In genomic region chr16:11585460-11586374, GRCh38 we compare ENCODE assay signal across 8 cellular contexts. TPM values are rescaled to one million over a fixed set of nuclear protein-coding genes. Genes with fewer than 3 reads are reported as not detected.
A peak's percentile ranks its signal among the peaks of the same experiment; 100 is the strongest.
DNase-seq lines count a peak whose midpoint lies in the region; ATAC-seq and TF ChIP-seq lines count a peak whose summit lies in the region.

No MANE protein-coding gene starts in this region.

- no peaks in the 10 kb centered on the region for H3K36me3 ChIP-seq in CD8-positive, alpha-beta memory T cell (ENCODE audit: insufficient read depth, low read length)
- no peaks in the 10 kb centered on the region for H3K36me3 ChIP-seq in esophagus muscularis mucosa

- H3K4me3 Mint-ChIP-seq in CD8-positive, alpha-beta memory T cell, result peak overlapping the region; percentile 94 to 99 (median 97)
- H3K4me3 Mint-ChIP-seq in activated B cell treated with CpG ODN at 0.5 μM for 24 hours (peak overlapping the region; percentile 87), neural crest cell (peak overlapping the region; percentile 92)

- H3K27ac Mint-ChIP-seq in CD8-positive, alpha-beta memory T cell, result peak overlapping the region; percentile 87 to 99 (median 96)
- H3K27ac Mint-ChIP-seq in activated B cell treated with CpG ODN at 0.5 μM for 24 hours (peak overlapping the region; percentile 94), neural crest cell (ENCODE audit: unreplicated experiment) (peak overlapping the region; percentile 14)

- CTCF ChIA-PET in CD8-positive, alpha-beta memory T cell (lab: Charles Lee), result interaction anchor here (0.9 to 1.4 kb wide), 8 partner anchors 22 to 622 kb away, joined by 3 to 6 read pairs (median 4); no protein-coding TSS in a partner anchor
- CTCF ChIA-PET in activated B cell treated with CpG ODN at 0.5 μM for 24 hours (lab: Charles Lee), result interaction anchor here (0.9 to 1.4 kb wide), 2 partner anchors 54 to 56 kb away, joined by 4 read pairs; no protein-coding TSS in a partner anchor

- WGBS in esophagus muscularis mucosa, result 16% methylated on average over 13 of the region's 28 CpGs

- no peaks in the 10 kb centered on the region for H3K27me3 ChIP-seq in CD8-positive, alpha-beta memory T cell (ENCODE audit: insufficient read depth, low read length, poor library complexity, severe bottlenecking)
- no peaks in the 10 kb centered on the region for H3K27me3 ChIP-seq in esophagus muscularis mucosa

- H3K9me3 Mint-ChIP-seq in CD8-positive, alpha-beta memory T cell, result peaks cover 0 to 1% (median 0%) of the 10 kb centered on the region in 5 donors
- H3K9me3 Mint-ChIP-seq in activated B cell treated with CpG ODN at 0.5 μM for 24 hours, result no peaks in the 10 kb centered on the region
- no peaks in the 10 kb centered on the region for H3K9me3 Mint-ChIP-seq in neural crest cell

- POLR2A ChIA-PET in CD8-positive, alpha-beta memory T cell (lab: Charles Lee), result interaction anchor here (1.4 to 2.2 kb wide), 3 partner anchors 26 to 36 kb away, joined by 4 to 14 read pairs (median 12); no protein-coding TSS in a partner anchor
- POLR2A ChIA-PET in activated B cell treated with CpG ODN at 0.5 μM for 24 hours (lab: Charles Lee), result interaction anchor here (0.5 to 3.2 kb wide), 17 partner anchors 9 to 1199 kb away, joined by 3 to 40 read pairs (median 5); partner anchors contain the start of gene SNN

- DNase-seq in CD8-positive, alpha-beta memory T cell, result peak in 3 of 5 donors; percentile 27 to 57 (median 47)
- DNase-seq in activated B cell treated with CpG ODN at 0.5 μM for 24 hours (peak; percentile 57), esophagus muscularis mucosa (ENCODE audit: extremely low spot score) (no peak), neural crest cell (ENCODE audit: low read depth, low spot score) (no peak), NCI-H1436 (lab: John Stamatoyannopoulos, UW) (no peak), NCI-H1105 treated with DMSO at 0.1 percent for 48 hours (lab: John Stamatoyannopoulos, UW) (no peak)

- H3K4me1 ChIP-seq in CD8-positive, alpha-beta memory T cell (ENCODE audit: insufficient read depth, low read length), result peaks cover 50% of the 10 kb centered on the region
- peaks cover 16 to 47% (median 42%) of the 10 kb centered on the region in 4 donors for H3K4me1 ChIP-seq in esophagus muscularis mucosa

- H3K9me3 ChIP-seq in CD8-positive, alpha-beta memory T cell (ENCODE audit: low read length), result no peaks in the 10 kb centered on the region
- H3K9me3 ChIP-seq in esophagus muscularis mucosa, result no peaks in the 10 kb centered on the region

- intact Hi-C loops in activated B cell treated with CpG ODN at 0.5 μM for 24 hours (cut with micrococcal nuclease) (loop anchor here (1.0 to 10.0 kb wide), 11 partner anchors 8 to 711 kb away; partner anchors contain the start of gene CIITA), esophagus muscularis mucosa (cut with DNase I) (no loop called here)

- H3K36me3 Mint-ChIP-seq in CD8-positive, alpha-beta memory T cell, result peaks cover 0 to 49% (median 4%) of the 10 kb centered on the region in 3 donors
- H3K36me3 Mint-ChIP-seq in activated B cell treated with CpG ODN at 0.5 μM for 24 hours (ENCODE audit: low read depth) (peaks cover 19% of the 10 kb centered on the region), neural crest cell (ENCODE audit: low read depth) (no peaks in the 10 kb centered on the region)

- H3K27ac ChIP-seq in CD8-positive, alpha-beta memory T cell (ENCODE audit: low read depth, low read length), result peak overlapping the region; percentile 73
- peak overlapping the region; percentile 89 to 93 (median 90) for H3K27ac ChIP-seq in esophagus muscularis mucosa (replicated peaks in 1 of 4)

- ATAC-seq in HG02610 (IDR thresholded peaks at IDR 0.05; ENCODE audit: unreplicated experiment) (peak; percentile 7), activated B cell treated with CpG ODN at 0.5 μM for 24 hours (ENCODE audit: low read depth) (peak; percentile 10), GM19467 (IDR thresholded peaks at IDR 0.05; ENCODE audit: unreplicated experiment) (no peak)

- TF ChIP-seq CTCF in activated B cell treated with CpG ODN at 0.5 μM for 24 hours (IDR thresholded peaks at IDR 0.05) (no peak), esophagus muscularis mucosa (IDR thresholded peaks at IDR 0.05) (no peak), neural crest cell (conservative IDR thresholded peaks at IDR 0.05) (no peak)

- TF ChIP-seq EP300 in esophagus muscularis mucosa (IDR thresholded peaks at IDR 0.05), result no peak

- H3K4me1 Mint-ChIP-seq in CD8-positive, alpha-beta memory T cell, result peaks cover 53 to 65% (median 58%) of the 10 kb centered on the region in 3 donors
- peaks cover 60% of the 10 kb centered on the region for H3K4me1 Mint-ChIP-seq in activated B cell treated with CpG ODN at 0.5 μM for 24 hours
- peaks cover 45% of the 10 kb centered on the region for H3K4me1 Mint-ChIP-seq in neural crest cell

- peak overlapping the region; percentile 96 for H3K4me3 ChIP-seq in CD8-positive, alpha-beta memory T cell (ENCODE audit: low read length)
- H3K4me3 ChIP-seq in esophagus muscularis mucosa, result peak overlapping the region; percentile 77 to 97 (median 84)

- TF ChIP-seq POLR2A in esophagus muscularis mucosa (IDR thresholded peaks at IDR 0.05; ENCODE audit: low read depth), result no peak

- H3K27me3 Mint-ChIP-seq in CD8-positive, alpha-beta memory T cell, result peaks cover 0 to 2% of the 10 kb centered on the region in 2 donors
- H3K27me3 Mint-ChIP-seq in activated B cell treated with CpG ODN at 0.5 μM for 24 hours (no peaks in the 10 kb centered on the region), neural crest cell (ENCODE audit: low read depth) (peaks cover 6% of the 10 kb centered on the region)

RNA-seq across cellular contexts. Expression of gene LITAF, which starts 1.0 kb away (rescaled TPM):
- total RNA-seq in CD8-positive, alpha-beta memory T cell, result 100 to 1,000 TPM; 199 to 201 TPM
- polyA plus RNA-seq in CD8-positive, alpha-beta memory T cell, result 629 TPM
- 124 and 126 TPM in 2 replicates for total RNA-seq in activated B cell treated with CpG ODN at 0.5 μM for 24 hours
- total RNA-seq in esophagus muscularis mucosa, result 10 to 100 TPM; 28.7 to 88.3 (median 36.8) TPM
- 62.9 and 69.7 TPM in 2 replicates for total RNA-seq in neural crest cell

Comparison
In these comparisons a context has a peak if more than half of its experiments do, and no peak if none do; other contexts are left out.
1. DNase-seq: peak in CD8-positive, alpha-beta memory T cell (3 of 5) and activated B cell treated with CpG ODN at 0.5 μM for 24 hours (single experiment); none in esophagus muscularis mucosa (single experiment), neural crest cell (single experiment), NCI-H1436 (single experiment) and NCI-H1105 treated with DMSO at 0.1 percent for 48 hours (single experiment).
2. H3K27ac Mint-ChIP-seq: peak in every context shown above with its lines; median percentile 96 in CD8-positive, alpha-beta memory T cell; 94 in activated B cell treated with CpG ODN at 0.5 μM for 24 hours; 14 in neural crest cell.
3. Peak in every context shown above with its lines, with median percentiles within 50 percentile points of each other: H3K4me3 Mint-ChIP-seq.